In genomic region chr5:76085286-76085579, GRCh38 we compare ENCODE assay signal across 12 cellular contexts. TPM values are rescaled to one million over a fixed set of nuclear protein-coding genes. Genes with fewer than 3 reads are reported as not detected.
DNase-seq lines count a peak whose midpoint lies in the region; ATAC-seq and TF ChIP-seq lines count a peak whose summit lies in the region.
"Had no signal": no experiment of that assay in that cellular context is flagged by ENCODE, and none has a peak within 500 bp of the region (broad histone marks: within the 10 kb centered on the region; RNA-seq: fewer than 3 reads in every experiment).

No MANE protein-coding gene starts in this region.

- peaks cover 30% of the 10 kb centered on the region for H3K4me1 Mint-ChIP-seq in stimulated activated naive CD8-positive, alpha-beta T cell treated with anti-CD3 and anti-CD28 coated beads, Interleukin-15, Interleukin-2, amounts not matched to agents 100 ng/mL and 50 ng/mL, for 24 hours (ENCODE audit: low read depth)
- peaks cover 28% of the 10 kb centered on the region for H3K4me1 Mint-ChIP-seq in activated naive CD8-positive, alpha-beta T cell treated with anti-CD3 and anti-CD28 coated beads, Interleukin-2, amount 50 U/mL, for 24 hours
- H3K4me1 Mint-ChIP-seq in mesothelial cell of epicardium, result peaks cover 28% of the 10 kb centered on the region
- H3K4me1 Mint-ChIP-seq in type B pancreatic cell (ENCODE audit: unreplicated experiment), result peaks cover 10% of the 10 kb centered on the region

- TF ChIP-seq CTCF in mesothelial cell of epicardium (IDR thresholded peaks at IDR 0.05; ENCODE audit: unreplicated experiment) (no peak), type B pancreatic cell (conservative IDR thresholded peaks at IDR 0.05) (no peak)

- DNase-seq in stimulated activated naive CD8-positive, alpha-beta T cell treated with anti-CD3 and anti-CD28 coated beads, Interleukin-15, Interleukin-2, amounts not matched to agents 100 U/mL and 50 U/mL, for 24 hours, result no peak
- no peak for DNase-seq in activated naive CD8-positive, alpha-beta T cell treated with anti-CD3 and anti-CD28 coated beads, Interleukin-2, amount 50 U/mL, for 24 hours
- no peak for DNase-seq in mesothelial cell of epicardium (ENCODE audit: low spot score in 2 of 2, unreplicated experiment in 2 of 2)
- DNase-seq in type B pancreatic cell (ENCODE audit: extremely low spot score, unreplicated experiment), result no peak
- DNase-seq in effector CD4-positive, alpha-beta T cell, result no peak
- DNase-seq: adrenal gland, heart right ventricle, SHP77 had no signal

- no peaks in the 10 kb centered on the region for H3K36me3 Mint-ChIP-seq in stimulated activated naive CD8-positive, alpha-beta T cell treated with anti-CD3 and anti-CD28 coated beads, Interleukin-15, Interleukin-2, amounts not matched to agents 100 ng/mL and 50 ng/mL, for 24 hours (ENCODE audit: low read depth)
- no peaks in the 10 kb centered on the region for H3K36me3 Mint-ChIP-seq in activated naive CD8-positive, alpha-beta T cell treated with anti-CD3 and anti-CD28 coated beads, Interleukin-2, amount 50 U/mL, for 24 hours (ENCODE audit: low read depth)
- no peaks in the 10 kb centered on the region for H3K36me3 Mint-ChIP-seq in mesothelial cell of epicardium
- no peaks in the 10 kb centered on the region for H3K36me3 Mint-ChIP-seq in type B pancreatic cell

- no peak for ATAC-seq in stimulated activated naive CD8-positive, alpha-beta T cell treated with anti-CD3 and anti-CD28 coated beads, Interleukin-15, Interleukin-2, amounts not matched to agents 100 U/mL and 50 U/mL, for 24 hours
- ATAC-seq in activated naive CD8-positive, alpha-beta T cell treated with anti-CD3 and anti-CD28 coated beads, Interleukin-2, amount 50 U/mL, for 24 hours, result no peak
- no peak for ATAC-seq in HG02759 (IDR thresholded peaks at IDR 0.05; ENCODE audit: unreplicated experiment)
- no peak for ATAC-seq in HG03469 (IDR thresholded peaks at IDR 0.05; ENCODE audit: unreplicated experiment)

- H3K27ac Mint-ChIP-seq in stimulated activated naive CD8-positive, alpha-beta T cell treated with anti-CD3 and anti-CD28 coated beads, Interleukin-15, Interleukin-2, amounts not matched to agents 100 ng/mL and 50 ng/mL, for 24 hours, result no peak overlapping the region
- H3K27ac Mint-ChIP-seq in activated naive CD8-positive, alpha-beta T cell treated with anti-CD3 and anti-CD28 coated beads, Interleukin-2, amount 50 U/mL, for 24 hours, result no peak overlapping the region
- H3K27ac Mint-ChIP-seq in mesothelial cell of epicardium (no peak overlapping the region), type B pancreatic cell (no peak overlapping the region)

- no peaks in the 10 kb centered on the region for H3K9me3 Mint-ChIP-seq in stimulated activated naive CD8-positive, alpha-beta T cell treated with anti-CD3 and anti-CD28 coated beads, Interleukin-15, Interleukin-2, amounts not matched to agents 100 ng/mL and 50 ng/mL, for 24 hours
- H3K9me3 Mint-ChIP-seq in activated naive CD8-positive, alpha-beta T cell treated with anti-CD3 and anti-CD28 coated beads, Interleukin-2, amount 50 U/mL, for 24 hours, result no peaks in the 10 kb centered on the region
- H3K9me3 Mint-ChIP-seq in mesothelial cell of epicardium (no peaks in the 10 kb centered on the region), type B pancreatic cell (no peaks in the 10 kb centered on the region)

- H3K4me3 Mint-ChIP-seq in stimulated activated naive CD8-positive, alpha-beta T cell treated with anti-CD3 and anti-CD28 coated beads, Interleukin-15, Interleukin-2, amounts not matched to agents 100 ng/mL and 50 ng/mL, for 24 hours, result peak overlapping the region; percentile 65
- peak overlapping the region; percentile 49 for H3K4me3 Mint-ChIP-seq in activated naive CD8-positive, alpha-beta T cell treated with anti-CD3 and anti-CD28 coated beads, Interleukin-2, amount 50 U/mL, for 24 hours
- H3K4me3 Mint-ChIP-seq in mesothelial cell of epicardium, result peak overlapping the region; percentile 46
- peak overlapping the region; percentile 82 for H3K4me3 Mint-ChIP-seq in type B pancreatic cell

- peaks cover 80% of the 10 kb centered on the region for H3K27me3 Mint-ChIP-seq in stimulated activated naive CD8-positive, alpha-beta T cell treated with anti-CD3 and anti-CD28 coated beads, Interleukin-15, Interleukin-2, amounts not matched to agents 100 ng/mL and 50 ng/mL, for 24 hours
- H3K27me3 Mint-ChIP-seq in activated naive CD8-positive, alpha-beta T cell treated with anti-CD3 and anti-CD28 coated beads, Interleukin-2, amount 50 U/mL, for 24 hours, result peaks cover 64% of the 10 kb centered on the region
- H3K27me3 Mint-ChIP-seq in mesothelial cell of epicardium (ENCODE audit: low read depth) (peaks cover 91% of the 10 kb centered on the region), type B pancreatic cell (peaks cover 90% of the 10 kb centered on the region)

RNA-seq across cellular contexts. Expression of gene SV2C, which starts 2.0 kb away (rescaled TPM):
- total RNA-seq in mesothelial cell of epicardium (0.02 to 0.18 TPM (median 0.05 TPM) in 3 replicates), type B pancreatic cell (ENCODE audit: low replicate concordance) (0.64 and 6.9 TPM in 2 replicates)
- total RNA-seq: epithelial cell of proximal tubule had no signal
